ENCODE assay signal across 13 cellular contexts in genomic region chr14:99819514-99819913, GRCh38. TPM values are rescaled to one million over a fixed set of nuclear protein-coding genes. Genes with fewer than 3 reads are reported as not detected.
A peak's percentile ranks its signal among the peaks of the same experiment; 100 is the strongest.
DNase-seq lines count a peak whose midpoint lies in the region; ATAC-seq and TF ChIP-seq lines count a peak whose summit lies in the region.
"Had no signal": no experiment of that assay in that cellular context is flagged by ENCODE, and none has a peak within 500 bp of the region (broad histone marks: within the 10 kb centered on the region; RNA-seq: fewer than 3 reads in every experiment).

No MANE protein-coding gene starts in this region.

- H3K36me3 ChIP-seq in iPS DF 6.9 (ENCODE audit: control insufficient read depth, insufficient read depth, low read length), result no peaks in the 10 kb centered on the region
- H3K36me3 ChIP-seq: adrenal gland, upper lobe of left lung had no signal

- CTCF ChIA-PET in activated CD8-positive, alpha-beta T cell treated with anti-CD3 and anti-CD28 coated beads for 36 hours (lab: Charles Lee), result interaction anchor here (1.3 kb wide), 1 partner anchor 23 kb away, joined by 3 read pairs; no protein-coding TSS in a partner anchor

- no peak for TF ChIP-seq CTCF in activated CD8-positive, alpha-beta T cell treated with anti-CD3 and anti-CD28 coated beads for 36 hours (IDR thresholded peaks at IDR 0.05)

- POLR2A ChIA-PET in activated CD8-positive, alpha-beta T cell treated with anti-CD3 and anti-CD28 coated beads for 36 hours (lab: Charles Lee), result interaction anchor here (1.0 kb wide), 1 partner anchor 43 kb away, joined by 3 read pairs; no protein-coding TSS in a partner anchor

- peak; percentile 41 for DNase-seq in activated CD4-positive, alpha-beta T cell treated with anti-CD3 and anti-CD28 coated beads for 48 hours
- DNase-seq in activated CD4-positive, alpha-beta T cell treated with anti-CD3 and anti-CD28 coated beads for 4 hours, result no peak
- DNase-seq in activated CD8-positive, alpha-beta T cell treated with anti-CD3 and anti-CD28 coated beads for 36 hours, result peak; percentile 34
- peak; percentile 33 for DNase-seq in iPS DF 6.9 (ENCODE audit: low read depth, low spot score)
- DNase-seq in stimulated activated CD4-positive, alpha-beta T cell treated with anti-CD3 and anti-CD28 coated beads, Interleukin-4, amount 100 ng/mL, for 1 hour, result peak; percentile 10
- DNase-seq in NCI-H2081 treated with DMSO at 0.1 percent for 48 hours (lab: John Stamatoyannopoulos, UW), result no peak
- no peak for DNase-seq in effector memory CD8-positive, alpha-beta T cell
- no peak for DNase-seq in 8988T
- DNase-seq: left cardiac atrium, NCI-H187 treated with DMSO at 0.1 percent for 48 hours, NCI-H748 treated with DMSO at 0.1 percent for 48 hours had no signal

- H3K4me1 ChIP-seq in iPS DF 6.9 (ENCODE audit: control insufficient read depth, insufficient read depth, low read length), result peaks cover 2% of the 10 kb centered on the region; the same call in 1 of the 2 replicates
- H3K4me1 ChIP-seq: adrenal gland had no signal

- H3K36me3 Mint-ChIP-seq in activated CD8-positive, alpha-beta T cell treated with anti-CD3 and anti-CD28 coated beads for 36 hours (ENCODE audit: low read depth), result no peaks in the 10 kb centered on the region
- H3K36me3 Mint-ChIP-seq in effector memory CD8-positive, alpha-beta T cell (ENCODE audit: insufficient read depth), result no peaks in the 10 kb centered on the region

- H3K9me3 ChIP-seq in iPS DF 6.9 (ENCODE audit: control insufficient read depth, insufficient read depth, low read length), result no peaks in the 10 kb centered on the region
- H3K9me3 ChIP-seq: adrenal gland, upper lobe of left lung had no signal

- H3K27ac ChIP-seq in iPS DF 6.9 (ENCODE audit: low read length), result no peak overlapping the region
- H3K27ac ChIP-seq: adrenal gland had no signal

- H3K27me3 ChIP-seq in iPS DF 6.9 (ENCODE audit: control insufficient read depth, insufficient read depth, low read length), result no peaks in the 10 kb centered on the region
- H3K27me3 ChIP-seq: adrenal gland, upper lobe of left lung had no signal

- peaks cover 21% of the 10 kb centered on the region for H3K4me1 Mint-ChIP-seq in activated CD8-positive, alpha-beta T cell treated with anti-CD3 and anti-CD28 coated beads for 36 hours (ENCODE audit: low read depth)
- peaks cover 14 to 16% of the 10 kb centered on the region in 2 donors for H3K4me1 Mint-ChIP-seq in effector memory CD8-positive, alpha-beta T cell (ENCODE audit: low read depth in 2 of 2)

- peaks cover 39% of the 10 kb centered on the region for H3K27me3 Mint-ChIP-seq in activated CD8-positive, alpha-beta T cell treated with anti-CD3 and anti-CD28 coated beads for 36 hours
- peaks cover 70 to 81% of the 10 kb centered on the region in 2 donors for H3K27me3 Mint-ChIP-seq in effector memory CD8-positive, alpha-beta T cell

- peak; percentile 66 for ATAC-seq in activated CD8-positive, alpha-beta T cell treated with anti-CD3 and anti-CD28 coated beads for 36 hours
- no peak for ATAC-seq in effector memory CD8-positive, alpha-beta T cell (replicated peaks)

- no peak overlapping the region for H3K4me3 ChIP-seq in iPS DF 6.9 (ENCODE audit: low read length)
- H3K4me3 ChIP-seq: adrenal gland, upper lobe of left lung had no signal

- peak overlapping the region; percentile 1 for H3K4me3 Mint-ChIP-seq in activated CD8-positive, alpha-beta T cell treated with anti-CD3 and anti-CD28 coated beads for 36 hours
- H3K4me3 Mint-ChIP-seq in effector memory CD8-positive, alpha-beta T cell, result no peak overlapping the region

- no peak overlapping the region for H3K27ac Mint-ChIP-seq in activated CD8-positive, alpha-beta T cell treated with anti-CD3 and anti-CD28 coated beads for 36 hours
- no peak overlapping the region for H3K27ac Mint-ChIP-seq in effector memory CD8-positive, alpha-beta T cell

- WGBS in iPS DF 6.9 (ENCODE audit: insufficient coverage, insufficient read length), result no CpG with 5 or more reads among the region's 15 CpGs

- intact Hi-C loops in activated CD8-positive, alpha-beta T cell treated with anti-CD3 and anti-CD28 coated beads for 36 hours (cut with micrococcal nuclease), result no loop called here

- H3K9me3 Mint-ChIP-seq in activated CD8-positive, alpha-beta T cell treated with anti-CD3 and anti-CD28 coated beads for 36 hours, result no peaks in the 10 kb centered on the region
- H3K9me3 Mint-ChIP-seq in effector memory CD8-positive, alpha-beta T cell, result no peaks in the 10 kb centered on the region

RNA-seq across cellular contexts. Expression of gene EML1, which starts 26.3 kb away (rescaled TPM):
- total RNA-seq in activated CD8-positive, alpha-beta T cell treated with anti-CD3 and anti-CD28 coated beads for 36 hours, result under 1 TPM; 0.56 to 0.70 TPM

Comparison
In these comparisons a context has a peak if more than half of its experiments do, and no peak if none do; other contexts are left out.
1. DNase-seq: peak in activated CD4-positive, alpha-beta T cell treated with anti-CD3 and anti-CD28 coated beads for 48 hours (single experiment), activated CD8-positive, alpha-beta T cell treated with anti-CD3 and anti-CD28 coated beads for 36 hours (single experiment), iPS DF 6.9 (single experiment) and stimulated activated CD4-positive, alpha-beta T cell treated with anti-CD3 and anti-CD28 coated beads, Interleukin-4, amount 100 ng/mL, for 1 hour (single experiment); none in activated CD4-positive, alpha-beta T cell treated with anti-CD3 and anti-CD28 coated beads for 4 hours (0 of 2), NCI-H2081 treated with DMSO at 0.1 percent for 48 hours (single experiment), effector memory CD8-positive, alpha-beta T cell (0 of 3) and 8988T (single experiment).